8 cellular contexts compared by ENCODE assay signal in the genomic region with DNA sequence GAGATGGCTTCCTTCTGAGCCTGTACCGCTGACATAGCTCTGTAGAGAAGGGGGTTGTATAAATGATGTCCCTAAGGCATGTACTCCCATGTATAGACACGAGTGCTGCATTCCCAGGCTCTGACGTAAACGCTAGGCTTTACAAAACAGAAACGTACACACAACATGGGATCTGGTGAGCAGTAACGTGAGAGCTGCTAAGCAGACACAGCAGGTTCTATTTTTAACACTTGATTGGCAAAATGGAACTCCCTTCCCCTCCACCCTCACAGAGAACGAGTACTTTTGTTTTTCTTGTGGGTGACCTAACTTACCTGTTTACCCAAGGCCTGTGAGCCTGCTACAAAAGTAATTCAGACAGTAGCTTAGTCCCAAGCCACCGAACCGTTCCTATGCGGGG. TPM values are rescaled to one million over a fixed set of nuclear protein-coding genes. Genes with fewer than 3 reads are reported as not detected.
DNase-seq lines count a peak whose midpoint lies in the region; ATAC-seq and TF ChIP-seq lines count a peak whose summit lies in the region.

No MANE protein-coding gene starts in this region.

- H3K27me3 Mint-ChIP-seq in activated CD8-positive, alpha-beta T cell treated with anti-CD3 and anti-CD28 coated beads for 36 hours, result no peaks in the 10 kb centered on the region

- TF ChIP-seq CTCF in retinal pigment epithelial cell (conservative IDR thresholded peaks at IDR 0.05; ENCODE audit: low read depth, low read length), result no peak
- TF ChIP-seq CTCF in activated CD8-positive, alpha-beta T cell treated with anti-CD3 and anti-CD28 coated beads for 36 hours (IDR thresholded peaks at IDR 0.05), result no peak

- no peak overlapping the region for H3K4me3 ChIP-seq in retinal pigment epithelial cell (ENCODE audit: low read length)

- peak; percentile 75 for DNase-seq in HPDE6-E6E7 (ENCODE audit: extremely low spot score)
- no peak for DNase-seq in left cardiac atrium
- DNase-seq in retinal pigment epithelial cell (ENCODE audit: low read depth), result peak; percentile 90
- DNase-seq in HK-2 (ENCODE audit: unreplicated experiment), result no peak
- no peak for DNase-seq in activated T-cell treated with anti-CD3 and anti-CD28 coated beads, Interleukin-2, amount 50 U/mL, for 1 hour
- DNase-seq in activated CD8-positive, alpha-beta T cell treated with anti-CD3 and anti-CD28 coated beads for 36 hours, result no peak

- H3K27ac ChIP-seq in angular gyrus (ENCODE audit: low read depth, low read length), result peak overlapping the region; percentile 15

- H3K9me3 Mint-ChIP-seq in activated CD8-positive, alpha-beta T cell treated with anti-CD3 and anti-CD28 coated beads for 36 hours, result no peaks in the 10 kb centered on the region

- peaks cover 9% of the 10 kb centered on the region for H3K36me3 Mint-ChIP-seq in activated CD8-positive, alpha-beta T cell treated with anti-CD3 and anti-CD28 coated beads for 36 hours (ENCODE audit: low read depth)

- ATAC-seq in left cardiac atrium, result peak; percentile 56 to 62
- no peak for ATAC-seq in HG02840 (IDR thresholded peaks at IDR 0.05; ENCODE audit: low FRiP score, unreplicated experiment)
- no peak for ATAC-seq in activated CD8-positive, alpha-beta T cell treated with anti-CD3 and anti-CD28 coated beads for 36 hours

- no peaks in the 10 kb centered on the region for H3K4me1 Mint-ChIP-seq in activated CD8-positive, alpha-beta T cell treated with anti-CD3 and anti-CD28 coated beads for 36 hours (ENCODE audit: low read depth)

- POLR2A ChIA-PET in activated CD8-positive, alpha-beta T cell treated with anti-CD3 and anti-CD28 coated beads for 36 hours (lab: Charles Lee), result no interaction called here

- no peak overlapping the region for H3K27ac Mint-ChIP-seq in activated CD8-positive, alpha-beta T cell treated with anti-CD3 and anti-CD28 coated beads for 36 hours

- CTCF ChIA-PET in activated CD8-positive, alpha-beta T cell treated with anti-CD3 and anti-CD28 coated beads for 36 hours (lab: Charles Lee), result interaction anchor here (1.2 kb wide), 1 partner anchor 211 kb away, joined by 3 read pairs; no protein-coding TSS in a partner anchor

- intact Hi-C loops in left cardiac atrium (cut with DNase I), result loop anchor here in 1 of 2 donors (10.0 kb wide), 1 partner anchor 143 kb away; the partner anchor contains the start of gene SPPL3
- intact Hi-C loops in activated CD8-positive, alpha-beta T cell treated with anti-CD3 and anti-CD28 coated beads for 36 hours (cut with micrococcal nuclease), result no loop called here

- H3K4me3 Mint-ChIP-seq in activated CD8-positive, alpha-beta T cell treated with anti-CD3 and anti-CD28 coated beads for 36 hours, result no peak overlapping the region

RNA-seq across cellular contexts. Expression of gene ACADS, which starts 36.0 kb away (rescaled TPM):
- 10 to 100 TPM; 49.4 to 52.0 TPM for total RNA-seq in left cardiac atrium
- total RNA-seq in activated CD8-positive, alpha-beta T cell treated with anti-CD3 and anti-CD28 coated beads for 36 hours, result 10 to 100 TPM; 17.4 to 18.1 TPM

RNA-seq across cellular contexts. Expression of gene UNC119B, which starts 51.3 kb away (rescaled TPM):
- total RNA-seq in left cardiac atrium, result 10 to 100 TPM; 14.2 to 18.2 TPM
- 10 to 100 TPM; 23.8 to 24.3 TPM for total RNA-seq in activated CD8-positive, alpha-beta T cell treated with anti-CD3 and anti-CD28 coated beads for 36 hours

Comparison
In these comparisons a context has a peak if more than half of its experiments do, and no peak if none do; other contexts are left out.
1. DNase-seq: peak in HPDE6-E6E7 (single experiment) and retinal pigment epithelial cell (single experiment); none in left cardiac atrium (single experiment), HK-2 (single experiment), activated T-cell treated with anti-CD3 and anti-CD28 coated beads, Interleukin-2, amount 50 U/mL, for 1 hour (single experiment) and activated CD8-positive, alpha-beta T cell treated with anti-CD3 and anti-CD28 coated beads for 36 hours (single experiment).
2. ATAC-seq: peak in left cardiac atrium (2 of 2); none in HG02840 (single experiment) and activated CD8-positive, alpha-beta T cell treated with anti-CD3 and anti-CD28 coated beads for 36 hours (single experiment).